8 cellular contexts compared by ENCODE assay signal in genomic region chrX:119686087-119686639, GRCh38. TPM values are rescaled to one million over a fixed set of nuclear protein-coding genes. Genes with fewer than 3 reads are reported as not detected.
DNase-seq lines count a peak whose midpoint lies in the region; ATAC-seq, FAIRE-seq and TF ChIP-seq lines count a peak whose summit lies in the region.

No MANE protein-coding gene starts in this region.

- H3K4me3 ChIP-seq in GM23248 (peak overlapping the region; percentile 42), Panc1 (ENCODE audit: low read depth in 2 of 2, low read length in 2 of 2) (no peak overlapping the region), fibroblast of the aortic adventitia (ENCODE audit: low read depth, low read length) (no peak overlapping the region), subcutaneous abdominal adipose tissue (ENCODE audit: low read depth in 1 of 5, low read length in 5 of 5) (peak overlapping the region in 1 of 5 donors; percentile 2)

- WGBS in GM23248 (ENCODE audit: low coverage in 1 of 2, low lambda C conversion rate in 2 of 2, missing lambda C conversion rate in 2 of 2), 2 experiments, result 13 to 17% methylated on average over 6 to 8 of the region's 11 CpGs

- H3K27me3 ChIP-seq in GM23248 (replicated peaks; ENCODE audit: insufficient read depth) (no peaks in the 10 kb centered on the region), Panc1 (ENCODE audit: control insufficient read depth, insufficient read depth, low read length) (no peaks in the 10 kb centered on the region), subcutaneous abdominal adipose tissue (ENCODE audit: control insufficient read depth in 5 of 5, insufficient read depth in 4 of 5, low read length in 5 of 5) (peaks cover 0 to 3% (median 0%) of the 10 kb centered on the region in 5 donors)

- H4K20me1 ChIP-seq in GM23248 (ENCODE audit: insufficient read depth), result no peaks in the 10 kb centered on the region

- POLR2A ChIA-PET in Panc1 (lab: Charles Lee), result no interaction called here

- peak; percentile 9 for TF ChIP-seq POLR2A in GM10847 (IDR thresholded peaks at IDR 0.05; ENCODE audit: extremely low read depth, insufficient read length)

- H3K79me2 ChIP-seq in GM23248 (ENCODE audit: insufficient read depth), result peaks cover 42% of the 10 kb centered on the region

- H3K9ac ChIP-seq in GM23248 (peak overlapping the region; percentile 72), subcutaneous abdominal adipose tissue (ENCODE audit: low read length in 5 of 5) (peak overlapping the region in 4 of 5 donors; percentile 1 to 56 (median 47))

- 0 out of 2 replicates have a peak, but pooled peaks cover 9% of the 10 kb centered on the region for H3F3A ChIP-seq in GM23248 (ENCODE audit: insufficient read depth)

- no peak for FAIRE-seq in HTR-8/SVneo (lab: Jason Lieb, UNC)

- no peaks in the 10 kb centered on the region for H3K36me3 ChIP-seq in GM23248 (ENCODE audit: low read depth)
- H3K36me3 ChIP-seq in Panc1 (ENCODE audit: control insufficient read depth, insufficient read depth, low read length), result no peaks in the 10 kb centered on the region
- no peaks in the 10 kb centered on the region for H3K36me3 ChIP-seq in subcutaneous abdominal adipose tissue (ENCODE audit: control insufficient read depth in 5 of 5, insufficient read depth in 5 of 5, low read length in 5 of 5)

- H3K27ac ChIP-seq in GM23248 (peak overlapping the region; percentile 84), Panc1 (ENCODE audit: low read length) (peak overlapping the region; percentile 79), subcutaneous abdominal adipose tissue (ENCODE audit: low read depth, low read length) (peak overlapping the region; percentile 33)

- intact Hi-C loops in Panc1 (cut with micrococcal nuclease; ENCODE audit: unreplicated experiment), result no loop called here

- CTCF ChIA-PET in Panc1 (lab: Charles Lee), result no interaction called here

- H3K4me2 ChIP-seq in GM23248 (ENCODE audit: unreplicated experiment), result peak overlapping the region; percentile 61

- H3K9me3 ChIP-seq in GM23248 (ENCODE audit: low read depth) (no peaks in the 10 kb centered on the region), Panc1 (ENCODE audit: control insufficient read depth, insufficient read depth, low read depth, low read length) (no peaks in the 10 kb centered on the region), subcutaneous abdominal adipose tissue (ENCODE audit: control insufficient read depth in 5 of 5, low read length in 5 of 5) (no peaks in the 10 kb centered on the region)

- H2AFZ ChIP-seq in GM23248, result peak overlapping the region; percentile 90

- 0 out of 2 replicates have a peak, but pooled peaks have one; percentile 35 for ATAC-seq in Panc1
- no peak for ATAC-seq in HG02973 (IDR thresholded peaks at IDR 0.05; ENCODE audit: unreplicated experiment)

- TF ChIP-seq CTCF in Panc1 (IDR thresholded peaks at IDR 0.05), result no peak
- no peak for TF ChIP-seq CTCF in fibroblast of the aortic adventitia (IDR thresholded peaks at IDR 0.05; ENCODE audit: insufficient read depth, low read length)

- BruUV-seq in Panc1 (replicated peaks; lab: Mats Ljungman, UMichigan), result no TSS peak

- DNase-seq in GM23248 (peak; percentile 57), Panc1 (ENCODE audit: low read depth, low spot score) (no peak), fibroblast of the aortic adventitia (ENCODE audit: low read depth) (peak; percentile 65), T1000 (lab: John Stamatoyannopoulos, UW) (no peak), HTR-8/SVneo (ENCODE audit: insufficient read length, low spot score) (no peak)

- peaks cover 43% of the 10 kb centered on the region for H3K4me1 ChIP-seq in GM23248 (ENCODE audit: insufficient read depth)
- peaks cover 30% of the 10 kb centered on the region for H3K4me1 ChIP-seq in Panc1 (ENCODE audit: control insufficient read depth, insufficient read depth, low read length)
- peaks cover 0 to 35% (median 12%) of the 10 kb centered on the region in 5 donors for H3K4me1 ChIP-seq in subcutaneous abdominal adipose tissue (ENCODE audit: control insufficient read depth in 5 of 5, insufficient read depth in 5 of 5, low read length in 5 of 5)

- in situ Hi-C loops in GM23248 (cut with MboI), result no loop called here
- in situ Hi-C loops in Panc1 (cut with HindIII; ENCODE audit: low pct_unique_long_range_greater_than_20kb, low sequenced_read_pairs), result no loop called here

- no peaks in the 10 kb centered on the region for H3K9me2 ChIP-seq in GM23248 (ENCODE audit: insufficient read depth)

RNA-seq across cellular contexts. Expression of gene SEPTIN6, which starts 6.8 kb away (rescaled TPM):
- 22.2 and 23.8 TPM in 2 replicates for total RNA-seq in GM23248 (2014; rRNA removed; shearing (Covaris generic))
- polyA plus RNA-seq in GM23248 (2016; fragmentation: Nextera tagmentation; extraction: Ambion mirVana), result 20.6 and 23.9 TPM in 2 replicates
- 31.2 TPM for total RNA-seq in Panc1 (2021; ENCODE audit: unreplicated experiment)
- polyA plus RNA-seq in Panc1 (2012; ENCODE audit: insufficient read length), result 41.0 TPM
- total RNA-seq in fibroblast of the aortic adventitia (ENCODE audit: low replicate concordance), result 7.0 and 7.4 TPM in 2 replicates

Comparison
In these comparisons a context has a peak if more than half of its experiments do, and no peak if none do; other contexts are left out.
1. DNase-seq: peak in GM23248 (single experiment) and fibroblast of the aortic adventitia (single experiment); none in Panc1 (single experiment), T1000 (single experiment) and HTR-8/SVneo (single experiment).
2. H3K27ac ChIP-seq: peak in every context shown above with its lines; median percentile 84 in GM23248; 79 in Panc1; 33 in subcutaneous abdominal adipose tissue.